ENCODE assay signal across 8 cellular contexts in the genomic region with DNA sequence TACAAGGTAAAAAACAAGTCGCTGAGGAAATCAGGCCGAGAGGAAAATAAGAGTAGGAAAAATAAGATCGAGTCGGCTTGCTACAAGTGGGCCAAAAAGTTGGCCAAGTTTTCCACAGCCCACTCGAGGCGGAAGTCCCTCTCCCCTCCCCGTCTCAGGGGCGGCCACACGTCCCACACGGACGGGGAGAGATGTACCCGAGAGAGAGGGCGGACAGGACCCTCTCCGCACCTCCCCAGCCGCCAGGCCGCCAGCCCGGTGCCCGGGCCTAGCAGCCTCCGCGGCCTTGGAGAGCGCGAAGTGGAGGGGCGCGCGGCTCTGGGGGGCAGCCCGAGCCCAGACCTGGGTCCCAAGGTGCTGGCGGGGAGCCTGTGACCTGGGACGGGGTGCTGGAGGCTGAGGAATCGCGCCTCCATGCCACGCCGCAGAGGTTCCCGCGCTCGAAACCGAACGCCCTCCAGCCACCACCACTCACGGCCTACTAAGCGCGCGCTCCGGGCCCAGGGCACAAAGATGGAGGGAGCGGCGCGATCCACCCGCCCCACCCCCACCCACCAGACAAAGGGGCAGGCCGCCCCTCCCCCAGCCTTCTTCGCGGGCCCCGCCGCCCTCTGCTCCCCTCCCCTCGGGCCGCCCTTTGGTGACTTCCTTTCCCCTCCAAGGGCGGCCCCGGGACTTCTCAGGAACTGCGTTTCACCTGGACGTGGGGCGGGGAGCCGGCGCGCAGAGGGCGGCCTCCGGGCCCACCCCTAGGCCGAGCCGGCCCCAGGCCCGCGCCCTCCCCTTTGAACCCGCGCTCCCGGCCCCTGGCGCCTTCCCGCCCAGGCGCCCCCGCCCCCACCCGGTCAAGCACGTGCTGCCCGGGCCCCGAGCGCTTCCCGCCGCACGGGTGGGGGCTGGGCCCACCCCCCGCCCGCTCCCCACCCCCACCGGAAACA. TPM values are rescaled to one million over a fixed set of nuclear protein-coding genes. Genes with fewer than 3 reads are reported as not detected.
A peak's percentile ranks its signal among the peaks of the same experiment; 100 is the strongest.
DNase-seq lines count a peak whose midpoint lies in the region; ATAC-seq and TF ChIP-seq lines count a peak whose summit lies in the region.

No MANE protein-coding gene starts in this region.

- peak overlapping the region in 4 of 7 donors; percentile 12 to 69 (median 34) for H3K27ac Mint-ChIP-seq in CD14-positive monocyte

- peaks cover 1 to 5% (median 2%) of the 10 kb centered on the region in 3 donors for H3K27me3 Mint-ChIP-seq in CD14-positive monocyte (ENCODE audit: low read depth in 3 of 3)

- peaks cover 0 to 3% (median 0%) of the 10 kb centered on the region in 7 donors for H3K9me3 Mint-ChIP-seq in CD14-positive monocyte

- intact Hi-C loops in CD14-positive monocyte (cut with micrococcal nuclease): no loop called here

- peaks cover 3 to 13% of the 10 kb centered on the region in 2 donors for H3K36me3 Mint-ChIP-seq in CD14-positive monocyte

- TF ChIP-seq CTCF in CD14-positive monocyte (IDR thresholded peaks at IDR 0.05) (no peak), neutrophil (IDR thresholded peaks at IDR 0.05) (no peak)

- peak overlapping the region in 1 of 2 donors; percentile 24 for H3K4me3 Mint-ChIP-seq in CD14-positive monocyte

- H3K27ac ChIP-seq in neutrophil (peak overlapping the region; percentile 92), caudate nucleus (ENCODE audit: low read depth, low read length) (no peak overlapping the region)

- no peak for ATAC-seq in GM18870 (IDR thresholded peaks at IDR 0.05; ENCODE audit: unreplicated experiment)
- no peak for ATAC-seq in HG02759 (IDR thresholded peaks at IDR 0.05; ENCODE audit: unreplicated experiment)

- peak overlapping the region; percentile 79 to 84 for H3K4me3 ChIP-seq in neutrophil (ENCODE audit: low read depth in 1 of 2, low read length in 1 of 2)

- no peaks in the 10 kb centered on the region for H3K9me3 ChIP-seq in neutrophil

- H3K4me1 Mint-ChIP-seq in CD14-positive monocyte: peaks cover 32% of the 10 kb centered on the region

- no peaks in the 10 kb centered on the region for H3K36me3 ChIP-seq in neutrophil

- peaks cover 5% of the 10 kb centered on the region for H3K27me3 ChIP-seq in neutrophil

- peaks cover 19 to 26% of the 10 kb centered on the region in 2 experiments for H3K4me1 ChIP-seq in neutrophil (ENCODE audit: control insufficient read depth in 1 of 2, insufficient read depth in 1 of 2, low read depth in 1 of 2, low read length in 1 of 2)

- DNase-seq in CD14-positive monocyte (ENCODE audit: low spot score): no peak
- DNase-seq in T follicular helper cell (ENCODE audit: low read depth): peak; percentile 22
- DNase-seq in effector CD4-positive, alpha-beta T cell: peak; percentile 35
- DNase-seq in COLO668 (lab: John Stamatoyannopoulos, UW; ENCODE audit: unreplicated experiment): no peak
- DNase-seq in caudate nucleus (lab: John Stamatoyannopoulos, UW): no peak

RNA-seq across cellular contexts. Expression of a gene that starts 1.7 kb away (rescaled TPM):
- 10 to 100 TPM; 11.4 to 17.6 TPM for polyA plus RNA-seq in CD14-positive monocyte

RNA-seq across cellular contexts. Expression of a gene that starts 13.9 kb away (rescaled TPM):
- 10 to 100 TPM; 57.2 to 66.7 TPM for polyA plus RNA-seq in CD14-positive monocyte

Comparison
In these comparisons a context has a peak if more than half of its experiments do, and no peak if none do; other contexts are left out.
1. DNase-seq: peak in T follicular helper cell (single experiment) and effector CD4-positive, alpha-beta T cell (single experiment); none in CD14-positive monocyte (single experiment), COLO668 (single experiment) and caudate nucleus (0 of 61).